In the genomic region with DNA sequence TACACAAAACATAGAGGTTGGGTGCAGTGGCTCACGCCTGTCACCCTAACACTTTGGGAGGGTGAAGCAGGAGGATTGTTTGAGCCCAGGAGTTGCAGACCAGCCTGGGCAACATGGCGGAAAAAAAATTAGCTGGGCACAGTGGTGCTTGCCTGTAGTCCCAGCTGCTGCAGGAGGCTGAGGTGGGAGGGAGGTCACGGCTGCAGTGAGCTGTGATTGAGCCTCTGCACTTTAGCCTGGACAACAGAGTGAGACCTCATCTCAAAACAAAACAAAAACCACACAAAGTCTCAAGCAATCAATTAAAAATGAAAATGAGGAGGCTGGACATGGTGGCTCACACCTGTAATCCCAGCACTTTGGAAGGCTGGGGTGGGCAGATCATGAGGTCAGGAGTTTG, we compare ENCODE assay signal across 16 cellular contexts. TPM values are rescaled to one million over a fixed set of nuclear protein-coding genes. Genes with fewer than 3 reads are reported as not detected.
A peak's percentile ranks its signal among the peaks of the same experiment; 100 is the strongest.
DNase-seq lines count a peak whose midpoint lies in the region; ATAC-seq and TF ChIP-seq lines count a peak whose summit lies in the region.
"Had no signal": no experiment of that assay in that cellular context is flagged by ENCODE, and none has a peak within 500 bp of the region (broad histone marks: within the 10 kb centered on the region; RNA-seq: fewer than 3 reads in every experiment).

No MANE protein-coding gene starts in this region.

- no peak overlapping the region for H4K91ac ChIP-seq in neuronal stem cell (ENCODE audit: low read depth, low read length, poor library complexity)

- H3K27me3 Mint-ChIP-seq in activated T-cell treated with anti-CD3 and anti-CD28 coated beads, Interleukin-2, amount 50 U/mL, for 24 hours: no peaks in the 10 kb centered on the region
- H3K27me3 Mint-ChIP-seq in activated CD8-positive, alpha-beta T cell treated with anti-CD3 and anti-CD28 coated beads for 36 hours: no peaks in the 10 kb centered on the region

- H3K14ac ChIP-seq in neuronal stem cell (ENCODE audit: low read length): no peak overlapping the region

- no peak overlapping the region for H3K18ac ChIP-seq in neuronal stem cell (ENCODE audit: low read length)

- no peaks in the 10 kb centered on the region for H3K9me3 Mint-ChIP-seq in activated T-cell treated with anti-CD3 and anti-CD28 coated beads, Interleukin-2, amount 50 U/mL, for 24 hours
- no peaks in the 10 kb centered on the region for H3K9me3 Mint-ChIP-seq in activated CD8-positive, alpha-beta T cell treated with anti-CD3 and anti-CD28 coated beads for 36 hours

- H3K4me3 ChIP-seq in neuronal stem cell (ENCODE audit: low read length in 2 of 2): no peak overlapping the region
- H3K4me3 ChIP-seq: pancreas, suprapubic skin had no signal

- no peak overlapping the region for H2BK12ac ChIP-seq in neuronal stem cell (ENCODE audit: low read length)

- H3K27me3 ChIP-seq in neuronal stem cell (ENCODE audit: control insufficient read depth in 3 of 3, insufficient read depth in 3 of 3, low read depth in 1 of 3, low read length in 3 of 3): no peaks in the 10 kb centered on the region
- H3K27me3 ChIP-seq: pancreas, suprapubic skin had no signal

- peaks cover 1 to 2% of the 10 kb centered on the region in 2 donors for H3K4me1 ChIP-seq in neuronal stem cell (ENCODE audit: control insufficient read depth in 2 of 2, insufficient read depth in 1 of 2, low read depth in 1 of 2, low read length in 2 of 2)

- H4K8ac ChIP-seq in neuronal stem cell (ENCODE audit: low read depth, low read length): no peak overlapping the region

- peaks cover 4% of the 10 kb centered on the region for H3K79me1 ChIP-seq in neuronal stem cell (ENCODE audit: low read depth, low read length)

- CTCF ChIA-PET in activated CD8-positive, alpha-beta T cell treated with anti-CD3 and anti-CD28 coated beads for 36 hours (lab: Charles Lee): interaction anchor here (1.8 kb wide), 1 partner anchor 10 kb away, joined by 5 read pairs; no protein-coding TSS in a partner anchor

- WGBS in neuronal stem cell (ENCODE audit: extremely low coverage in 2 of 2, insufficient read length in 2 of 2, insufficient replicate concordance in 1 of 2), 2 donors: no CpG with 5 or more reads among the region's 3 CpGs

- no peaks in the 10 kb centered on the region for H3K9me3 ChIP-seq in neuronal stem cell (replicated peaks in 1 of 2; ENCODE audit: control insufficient read depth in 2 of 2, insufficient read depth in 1 of 2, low read depth in 1 of 2, low read length in 2 of 2)
- H3K9me3 ChIP-seq: pancreas, suprapubic skin had no signal

- H3K4me2 ChIP-seq in neuronal stem cell (ENCODE audit: insufficient read depth, low read length, poor library complexity, severe bottlenecking): no peak overlapping the region

- H3K36me3 Mint-ChIP-seq in activated T-cell treated with anti-CD3 and anti-CD28 coated beads, Interleukin-2, amount 50 U/mL, for 24 hours (ENCODE audit: low read depth): peaks cover 60% of the 10 kb centered on the region
- peaks cover 26% of the 10 kb centered on the region for H3K36me3 Mint-ChIP-seq in activated CD8-positive, alpha-beta T cell treated with anti-CD3 and anti-CD28 coated beads for 36 hours (ENCODE audit: low read depth)

- no peak overlapping the region for H3K23ac ChIP-seq in neuronal stem cell (ENCODE audit: low read depth, low read length, poor library complexity)

- POLR2A ChIA-PET in activated CD8-positive, alpha-beta T cell treated with anti-CD3 and anti-CD28 coated beads for 36 hours (lab: Charles Lee): interaction anchor here (0.6 to 11.4 kb wide), 6 partner anchors 12 to 246 kb away, joined by 3 to 234 read pairs (median 5); a partner anchor contains a TSS

- H3K4me3 Mint-ChIP-seq in activated T-cell treated with anti-CD3 and anti-CD28 coated beads, Interleukin-2, amount 50 U/mL, for 24 hours: no peak overlapping the region
- peak overlapping the region; percentile 68 for H3K4me3 Mint-ChIP-seq in activated CD8-positive, alpha-beta T cell treated with anti-CD3 and anti-CD28 coated beads for 36 hours

- H2AFZ ChIP-seq in neuronal stem cell (ENCODE audit: low read length): no peak overlapping the region

- H3K27ac Mint-ChIP-seq in activated T-cell treated with anti-CD3 and anti-CD28 coated beads, Interleukin-2, amount 50 U/mL, for 24 hours: peak overlapping the region; percentile 91
- peak overlapping the region; percentile 83 for H3K27ac Mint-ChIP-seq in activated CD8-positive, alpha-beta T cell treated with anti-CD3 and anti-CD28 coated beads for 36 hours

- no peak overlapping the region for H3K27ac ChIP-seq in neuronal stem cell (replicated peaks; ENCODE audit: low read length)
- H3K27ac ChIP-seq: pancreas, suprapubic skin, VCaP had no signal

- H2BK120ac ChIP-seq in neuronal stem cell (ENCODE audit: low read depth, low read length): no peak overlapping the region

- H3K4ac ChIP-seq in neuronal stem cell (ENCODE audit: low read length): no peak overlapping the region

- H2AK5ac ChIP-seq in neuronal stem cell (ENCODE audit: low read depth, low read length): no peak overlapping the region

- H3K9ac ChIP-seq in neuronal stem cell (ENCODE audit: low read depth, low read length, poor library complexity): peak overlapping the region; percentile 44

- H3K4me1 Mint-ChIP-seq in activated T-cell treated with anti-CD3 and anti-CD28 coated beads, Interleukin-2, amount 50 U/mL, for 24 hours (ENCODE audit: low read depth): peaks cover 46% of the 10 kb centered on the region
- peaks cover 38% of the 10 kb centered on the region for H3K4me1 Mint-ChIP-seq in activated CD8-positive, alpha-beta T cell treated with anti-CD3 and anti-CD28 coated beads for 36 hours (ENCODE audit: low read depth)

- DNase-seq in activated T-cell treated with anti-CD3 and anti-CD28 coated beads, Interleukin-2, amount 50 U/mL, for 24 hours: no peak
- no peak for DNase-seq in activated T-cell treated with anti-CD3 and anti-CD28 coated beads for 4 hours
- DNase-seq in activated CD8-positive, alpha-beta T cell treated with anti-CD3 and anti-CD28 coated beads for 36 hours: no peak
- no peak for DNase-seq in neuronal stem cell (ENCODE audit: low spot score)
- DNase-seq in stimulated activated CD4-positive, alpha-beta T cell treated with anti-CD3 and anti-CD28 coated beads, Interleukin-2, amount 100 ng/mL, for 24 hours: no peak
- DNase-seq in NK-92 treated with Interleukin-12 subunit alpha and Interleukin-12 subunit beta, amount 100 ng/mL, for 24 hours (lab: John Stamatoyannopoulos, UW): no peak
- DNase-seq in NCI-H82 treated with DMSO at 0.1 percent for 48 hours (lab: John Stamatoyannopoulos, UW; ENCODE audit: unreplicated experiment): no peak
- DNase-seq: amniotic stem cell; effector memory CD4-positive, alpha-beta T cell; GOT3; left cardiac atrium; pancreas; stimulated activated CD4-positive, alpha-beta T cell treated with anti-CD3 and anti-CD28 coated beads, Interleukin-4, amount 100 ng/mL, for 4 hours had no signal

- ATAC-seq in HG02759 (IDR thresholded peaks at IDR 0.05; ENCODE audit: unreplicated experiment): peak; percentile 27
- no peak for ATAC-seq in activated CD8-positive, alpha-beta T cell treated with anti-CD3 and anti-CD28 coated beads for 36 hours
- ATAC-seq: left cardiac atrium, pancreas had no signal

- intact Hi-C loops in activated CD8-positive, alpha-beta T cell treated with anti-CD3 and anti-CD28 coated beads for 36 hours (cut with micrococcal nuclease): no loop called here

- no peak overlapping the region for H2BK5ac ChIP-seq in neuronal stem cell (ENCODE audit: low read length)

- H2BK15ac ChIP-seq in neuronal stem cell (ENCODE audit: low read length): no peak overlapping the region

- no peak for TF ChIP-seq CTCF in activated CD8-positive, alpha-beta T cell treated with anti-CD3 and anti-CD28 coated beads for 36 hours (IDR thresholded peaks at IDR 0.05)

- peaks cover 4 to 17% of the 10 kb centered on the region in 2 donors for H3K36me3 ChIP-seq in neuronal stem cell (replicated peaks in 1 of 2; ENCODE audit: control insufficient read depth in 2 of 2, insufficient read depth in 2 of 2, low read length in 2 of 2)
- H3K36me3 ChIP-seq: pancreas had no signal

RNA-seq across cellular contexts. Expression of a gene that starts 4.9 kb away (rescaled TPM):
- total RNA-seq in activated CD8-positive, alpha-beta T cell treated with anti-CD3 and anti-CD28 coated beads for 36 hours: 100 to 1,000 TPM; 161 to 170 TPM
- polyA plus RNA-seq in neuronal stem cell (2013, experiment 1 of 2): 103 TPM
- polyA plus RNA-seq in neuronal stem cell (2013, experiment 2 of 2): 106 TPM

RNA-seq across cellular contexts. Expression of a gene that starts 32.1 kb away (rescaled TPM):
- total RNA-seq in activated CD8-positive, alpha-beta T cell treated with anti-CD3 and anti-CD28 coated beads for 36 hours: 100 to 1,000 TPM; 114 to 115 TPM
- polyA plus RNA-seq in neuronal stem cell (2013, experiment 1 of 2): 215 TPM
- polyA plus RNA-seq in neuronal stem cell (2013, experiment 2 of 2): 221 TPM
